In the genomic region with DNA sequence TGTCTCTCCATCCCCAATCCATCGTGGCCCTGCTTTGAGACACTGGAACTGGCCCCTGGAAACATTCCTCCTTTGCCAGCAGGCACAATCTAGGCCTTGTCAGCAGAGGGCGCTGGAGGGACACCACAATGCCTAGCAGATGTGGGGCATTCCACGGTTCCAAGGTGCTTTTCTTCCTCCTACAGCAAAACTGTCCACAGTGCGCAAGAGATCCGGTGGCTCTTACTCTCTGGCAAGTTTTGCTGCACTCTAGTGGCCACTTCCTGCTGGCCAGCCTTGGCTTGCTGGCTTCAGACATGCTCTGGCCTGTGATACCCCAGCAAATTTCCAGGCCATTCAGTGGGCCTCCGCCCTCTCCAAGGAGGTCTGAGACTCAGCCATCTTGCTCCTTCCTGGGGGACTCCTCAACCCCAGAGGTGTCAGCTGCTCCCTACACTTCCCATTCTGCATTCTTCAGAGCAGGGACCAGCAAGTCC, we compare ENCODE assay signal across 1 cellular context.
TF ChIP-seq lines count a peak whose summit lies in the region.

No MANE protein-coding gene starts in this region.

TF ChIP-seq in HepG2, 621 proteins besides CTCF, POLR2A, EP300 and RAD21 (continued from another document and continues in another):
- TF ChIP-seq, protein P1, sequence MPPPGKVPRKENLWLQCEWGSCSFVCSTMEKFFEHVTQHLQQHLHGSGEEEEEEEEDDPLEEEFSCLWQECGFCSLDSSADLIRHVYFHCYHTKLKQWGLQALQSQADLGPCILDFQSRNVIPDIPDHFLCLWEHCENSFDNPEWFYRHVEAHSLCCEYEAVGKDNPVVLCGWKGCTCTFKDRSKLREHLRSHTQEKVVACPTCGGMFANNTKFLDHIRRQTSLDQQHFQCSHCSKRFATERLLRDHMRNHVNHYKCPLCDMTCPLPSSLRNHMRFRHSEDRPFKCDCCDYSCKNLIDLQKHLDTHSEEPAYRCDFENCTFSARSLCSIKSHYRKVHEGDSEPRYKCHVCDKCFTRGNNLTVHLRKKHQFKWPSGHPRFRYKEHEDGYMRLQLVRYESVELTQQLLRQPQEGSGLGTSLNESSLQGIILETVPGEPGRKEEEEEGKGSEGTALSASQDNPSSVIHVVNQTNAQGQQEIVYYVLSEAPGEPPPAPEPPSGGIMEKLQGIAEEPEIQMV (CRISPR knock-in tag; IDR thresholded peaks at IDR 0.05; ENCODE audit: low read depth), result no peak
- peak; percentile 66 for TF ChIP-seq ZMYM4 (CRISPR knock-in tag; IDR thresholded peaks at IDR 0.05)
- no peak for TF ChIP-seq ZFP37 (CRISPR knock-in tag; IDR thresholded peaks at IDR 0.05; ENCODE audit: borderline replicate concordance)
- no peak for TF ChIP-seq ZNF224 (CRISPR knock-in tag; IDR thresholded peaks at IDR 0.05)
- TF ChIP-seq, protein P2, sequence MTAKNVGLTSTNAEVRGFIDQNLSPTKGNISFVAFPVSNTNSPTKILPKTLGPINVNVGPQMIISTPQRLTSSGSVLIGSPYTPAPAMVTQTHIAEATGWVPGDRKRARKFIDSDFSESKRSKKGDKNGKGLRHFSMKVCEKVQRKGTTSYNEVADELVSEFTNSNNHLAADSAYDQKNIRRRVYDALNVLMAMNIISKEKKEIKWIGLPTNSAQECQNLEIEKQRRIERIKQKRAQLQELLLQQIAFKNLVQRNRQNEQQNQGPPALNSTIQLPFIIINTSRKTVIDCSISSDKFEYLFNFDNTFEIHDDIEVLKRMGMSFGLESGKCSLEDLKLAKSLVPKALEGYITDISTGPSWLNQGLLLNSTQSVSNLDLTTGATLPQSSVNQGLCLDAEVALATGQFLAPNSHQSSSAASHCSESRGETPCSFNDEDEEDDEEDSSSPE (CRISPR knock-in tag; IDR thresholded peaks at IDR 0.05), result no peak
- no peak for TF ChIP-seq RFX3 (CRISPR knock-in tag; IDR thresholded peaks at IDR 0.05)
- no peak for TF ChIP-seq ZBTB8A (CRISPR knock-in tag; IDR thresholded peaks at IDR 0.05; ENCODE audit: borderline replicate concordance, low read depth)
- TF ChIP-seq, protein P3, sequence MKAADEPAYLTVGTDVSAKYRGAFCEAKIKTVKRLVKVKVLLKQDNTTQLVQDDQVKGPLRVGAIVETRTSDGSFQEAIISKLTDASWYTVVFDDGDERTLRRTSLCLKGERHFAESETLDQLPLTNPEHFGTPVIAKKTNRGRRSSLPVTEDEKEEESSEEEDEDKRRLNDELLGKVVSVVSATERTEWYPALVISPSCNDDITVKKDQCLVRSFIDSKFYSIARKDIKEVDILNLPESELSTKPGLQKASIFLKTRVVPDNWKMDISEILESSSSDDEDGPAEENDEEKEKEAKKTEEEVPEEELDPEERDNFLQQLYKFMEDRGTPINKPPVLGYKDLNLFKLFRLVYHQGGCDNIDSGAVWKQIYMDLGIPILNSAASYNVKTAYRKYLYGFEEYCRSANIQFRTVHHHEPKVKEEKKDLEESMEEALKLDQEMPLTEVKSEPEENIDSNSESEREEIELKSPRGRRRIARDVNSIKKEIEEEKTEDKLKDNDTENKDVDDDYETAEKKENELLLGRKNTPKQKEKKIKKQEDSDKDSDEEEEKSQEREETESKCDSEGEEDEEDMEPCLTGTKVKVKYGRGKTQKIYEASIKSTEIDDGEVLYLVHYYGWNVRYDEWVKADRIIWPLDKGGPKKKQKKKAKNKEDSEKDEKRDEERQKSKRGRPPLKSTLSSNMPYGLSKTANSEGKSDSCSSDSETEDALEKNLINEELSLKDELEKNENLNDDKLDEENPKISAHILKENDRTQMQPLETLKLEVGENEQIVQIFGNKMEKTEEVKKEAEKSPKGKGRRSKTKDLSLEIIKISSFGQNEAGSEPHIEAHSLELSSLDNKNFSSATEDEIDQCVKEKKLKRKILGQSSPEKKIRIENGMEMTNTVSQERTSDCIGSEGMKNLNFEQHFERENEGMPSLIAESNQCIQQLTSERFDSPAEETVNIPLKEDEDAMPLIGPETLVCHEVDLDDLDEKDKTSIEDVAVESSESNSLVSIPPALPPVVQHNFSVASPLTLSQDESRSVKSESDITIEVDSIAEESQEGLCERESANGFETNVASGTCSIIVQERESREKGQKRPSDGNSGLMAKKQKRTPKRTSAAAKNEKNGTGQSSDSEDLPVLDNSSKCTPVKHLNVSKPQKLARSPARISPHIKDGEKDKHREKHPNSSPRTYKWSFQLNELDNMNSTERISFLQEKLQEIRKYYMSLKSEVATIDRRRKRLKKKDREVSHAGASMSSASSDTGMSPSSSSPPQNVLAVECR (CRISPR knock-in tag; IDR thresholded peaks at IDR 0.05; ENCODE audit: borderline replicate concordance), result peak; percentile 20; the same call in 1 of the 2 replicates
- TF ChIP-seq, protein P4, sequence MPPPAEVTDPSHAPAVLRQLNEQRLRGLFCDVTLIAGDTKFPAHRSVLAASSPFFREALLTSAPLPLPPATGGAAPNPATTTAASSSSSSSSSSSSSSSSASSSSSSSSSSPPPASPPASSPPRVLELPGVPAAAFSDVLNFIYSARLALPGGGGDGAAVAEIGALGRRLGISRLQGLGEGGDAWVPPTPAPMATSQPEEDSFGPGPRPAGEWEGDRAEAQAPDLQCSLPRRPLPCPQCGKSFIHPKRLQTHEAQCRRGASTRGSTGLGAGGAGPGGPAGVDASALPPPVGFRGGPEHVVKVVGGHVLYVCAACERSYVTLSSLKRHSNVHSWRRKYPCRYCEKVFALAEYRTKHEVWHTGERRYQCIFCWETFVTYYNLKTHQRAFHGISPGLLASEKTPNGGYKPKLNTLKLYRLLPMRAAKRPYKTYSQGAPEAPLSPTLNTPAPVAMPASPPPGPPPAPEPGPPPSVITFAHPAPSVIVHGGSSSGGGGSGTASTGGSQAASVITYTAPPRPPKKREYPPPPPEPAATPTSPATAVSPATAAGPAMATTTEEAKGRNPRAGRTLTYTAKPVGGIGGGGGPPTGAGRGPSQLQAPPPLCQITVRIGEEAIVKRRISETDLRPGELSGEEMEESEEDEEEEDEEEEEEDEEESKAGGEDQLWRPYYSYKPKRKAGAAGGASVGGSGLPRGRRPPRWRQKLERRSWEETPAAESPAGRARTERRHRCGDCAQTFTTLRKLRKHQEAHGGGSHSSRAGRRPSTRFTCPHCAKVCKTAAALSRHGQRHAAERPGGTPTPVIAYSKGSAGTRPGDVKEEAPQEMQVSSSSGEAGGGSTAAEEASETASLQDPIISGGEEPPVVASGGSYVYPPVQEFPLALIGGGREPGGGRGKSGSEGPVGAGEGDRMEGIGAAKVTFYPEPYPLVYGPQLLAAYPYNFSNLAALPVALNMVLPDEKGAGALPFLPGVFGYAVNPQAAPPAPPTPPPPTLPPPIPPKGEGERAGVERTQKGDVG (CRISPR knock-in tag; IDR thresholded peaks at IDR 0.05; ENCODE audit: borderline replicate concordance), result no peak
- 0 out of 2 replicates have a peak, but pooled peaks have one; percentile 48 for TF ChIP-seq ZNF766 (CRISPR knock-in tag; IDR thresholded peaks at IDR 0.05; ENCODE audit: borderline replicate concordance)
- no peak for TF ChIP-seq NCOR1 (IDR thresholded peaks at IDR 0.05; ENCODE audit: borderline replicate concordance, low read length)
- TF ChIP-seq BCL6 (CRISPR knock-in tag; IDR thresholded peaks at IDR 0.05), result 0 out of 2 replicates have a peak, but pooled peaks have one; percentile 24
- no peak for TF ChIP-seq ZNF670 (CRISPR knock-in tag; IDR thresholded peaks at IDR 0.05; ENCODE audit: borderline replicate concordance)
- TF ChIP-seq, protein P5, sequence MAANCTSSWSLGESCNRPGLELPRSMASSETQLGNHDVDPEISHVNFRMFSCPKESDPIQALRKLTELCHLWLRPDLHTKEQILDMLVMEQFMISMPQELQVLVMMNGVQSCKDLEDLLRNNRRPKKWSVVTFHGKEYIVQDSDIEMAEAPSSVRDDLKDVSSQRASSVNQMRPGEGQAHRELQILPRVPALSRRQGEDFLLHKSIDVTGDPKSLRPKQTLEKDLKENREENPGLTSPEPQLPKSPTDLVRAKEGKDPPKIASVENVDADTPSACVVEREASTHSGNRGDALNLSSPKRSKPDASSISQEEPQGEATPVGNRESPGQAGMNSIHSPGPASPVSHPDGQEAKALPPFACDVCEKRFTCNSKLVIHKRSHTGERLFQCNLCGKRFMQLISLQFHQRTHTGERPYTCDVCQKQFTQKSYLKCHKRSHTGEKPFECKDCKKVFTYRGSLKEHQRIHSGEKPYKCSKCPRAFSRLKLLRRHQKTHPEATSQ (CRISPR knock-in tag; IDR thresholded peaks at IDR 0.05; ENCODE audit: borderline replicate concordance), result no peak
- TF ChIP-seq, protein P6, sequence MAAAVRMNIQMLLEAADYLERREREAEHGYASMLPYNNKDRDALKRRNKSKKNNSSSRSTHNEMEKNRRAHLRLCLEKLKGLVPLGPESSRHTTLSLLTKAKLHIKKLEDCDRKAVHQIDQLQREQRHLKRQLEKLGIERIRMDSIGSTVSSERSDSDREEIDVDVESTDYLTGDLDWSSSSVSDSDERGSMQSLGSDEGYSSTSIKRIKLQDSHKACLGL (CRISPR knock-in tag; IDR thresholded peaks at IDR 0.05), result no peak
- TF ChIP-seq KLF12 (CRISPR knock-in tag; IDR thresholded peaks at IDR 0.05; ENCODE audit: borderline replicate concordance), result no peak
- TF ChIP-seq EZH2 (conservative IDR thresholded peaks at IDR 0.05; ENCODE audit: low read depth, low read length), result no peak
- no peak for TF ChIP-seq ZMYM3 (CRISPR knock-in tag; IDR thresholded peaks at IDR 0.05)
- no peak for TF ChIP-seq ZIK1 (CRISPR knock-in tag; IDR thresholded peaks at IDR 0.05; ENCODE audit: borderline replicate concordance, low read depth)
- no peak for TF ChIP-seq CHD2 (IDR thresholded peaks at IDR 0.05; ENCODE audit: low read depth, low read length)
- TF ChIP-seq IKZF4 (CRISPR knock-in tag; IDR thresholded peaks at IDR 0.05; ENCODE audit: borderline replicate concordance, low read depth, not compliant biosample characterization), result no peak
- no peak for TF ChIP-seq ZNF703 (CRISPR knock-in tag; IDR thresholded peaks at IDR 0.05; ENCODE audit: borderline replicate concordance)
- no peak for TF ChIP-seq SP4 (CRISPR knock-in tag; IDR thresholded peaks at IDR 0.05)
- no peak for TF ChIP-seq ZNF20 (CRISPR knock-in tag; IDR thresholded peaks at IDR 0.05)
- TF ChIP-seq CC2D1A (CRISPR knock-in tag; IDR thresholded peaks at IDR 0.05), result no peak
- 0 out of 2 replicates have a peak, but pooled peaks have one; percentile 53 for TF ChIP-seq ZBTB20 (CRISPR knock-in tag; IDR thresholded peaks at IDR 0.05; ENCODE audit: borderline replicate concordance, low read depth)
- TF ChIP-seq, protein P7, sequence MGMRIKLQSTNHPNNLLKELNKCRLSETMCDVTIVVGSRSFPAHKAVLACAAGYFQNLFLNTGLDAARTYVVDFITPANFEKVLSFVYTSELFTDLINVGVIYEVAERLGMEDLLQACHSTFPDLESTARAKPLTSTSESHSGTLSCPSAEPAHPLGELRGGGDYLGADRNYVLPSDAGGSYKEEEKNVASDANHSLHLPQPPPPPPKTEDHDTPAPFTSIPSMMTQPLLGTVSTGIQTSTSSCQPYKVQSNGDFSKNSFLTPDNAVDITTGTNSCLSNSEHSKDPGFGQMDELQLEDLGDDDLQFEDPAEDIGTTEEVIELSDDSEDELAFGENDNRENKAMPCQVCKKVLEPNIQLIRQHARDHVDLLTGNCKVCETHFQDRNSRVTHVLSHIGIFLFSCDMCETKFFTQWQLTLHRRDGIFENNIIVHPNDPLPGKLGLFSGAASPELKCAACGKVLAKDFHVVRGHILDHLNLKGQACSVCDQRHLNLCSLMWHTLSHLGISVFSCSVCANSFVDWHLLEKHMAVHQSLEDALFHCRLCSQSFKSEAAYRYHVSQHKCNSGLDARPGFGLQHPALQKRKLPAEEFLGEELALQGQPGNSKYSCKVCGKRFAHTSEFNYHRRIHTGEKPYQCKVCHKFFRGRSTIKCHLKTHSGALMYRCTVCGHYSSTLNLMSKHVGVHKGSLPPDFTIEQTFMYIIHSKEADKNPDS (CRISPR knock-in tag; IDR thresholded peaks at IDR 0.05), result no peak
- TF ChIP-seq, protein P8, sequence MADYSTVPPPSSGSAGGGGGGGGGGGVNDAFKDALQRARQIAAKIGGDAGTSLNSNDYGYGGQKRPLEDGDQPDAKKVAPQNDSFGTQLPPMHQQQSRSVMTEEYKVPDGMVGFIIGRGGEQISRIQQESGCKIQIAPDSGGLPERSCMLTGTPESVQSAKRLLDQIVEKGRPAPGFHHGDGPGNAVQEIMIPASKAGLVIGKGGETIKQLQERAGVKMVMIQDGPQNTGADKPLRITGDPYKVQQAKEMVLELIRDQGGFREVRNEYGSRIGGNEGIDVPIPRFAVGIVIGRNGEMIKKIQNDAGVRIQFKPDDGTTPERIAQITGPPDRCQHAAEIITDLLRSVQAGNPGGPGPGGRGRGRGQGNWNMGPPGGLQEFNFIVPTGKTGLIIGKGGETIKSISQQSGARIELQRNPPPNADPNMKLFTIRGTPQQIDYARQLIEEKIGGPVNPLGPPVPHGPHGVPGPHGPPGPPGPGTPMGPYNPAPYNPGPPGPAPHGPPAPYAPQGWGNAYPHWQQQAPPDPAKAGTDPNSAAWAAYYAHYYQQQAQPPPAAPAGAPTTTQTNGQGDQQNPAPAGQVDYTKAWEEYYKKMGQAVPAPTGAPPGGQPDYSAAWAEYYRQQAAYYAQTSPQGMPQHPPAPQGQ (CRISPR knock-in tag; IDR thresholded peaks at IDR 0.05; ENCODE audit: borderline replicate concordance), result no peak
- TF ChIP-seq HDAC2 (CRISPR knock-in tag; IDR thresholded peaks at IDR 0.05), result peak; percentile 58; the same call in 1 of the 2 replicates
- TF ChIP-seq ZNF317 (CRISPR knock-in tag; IDR thresholded peaks at IDR 0.05), result no peak
- TF ChIP-seq, protein P9, sequence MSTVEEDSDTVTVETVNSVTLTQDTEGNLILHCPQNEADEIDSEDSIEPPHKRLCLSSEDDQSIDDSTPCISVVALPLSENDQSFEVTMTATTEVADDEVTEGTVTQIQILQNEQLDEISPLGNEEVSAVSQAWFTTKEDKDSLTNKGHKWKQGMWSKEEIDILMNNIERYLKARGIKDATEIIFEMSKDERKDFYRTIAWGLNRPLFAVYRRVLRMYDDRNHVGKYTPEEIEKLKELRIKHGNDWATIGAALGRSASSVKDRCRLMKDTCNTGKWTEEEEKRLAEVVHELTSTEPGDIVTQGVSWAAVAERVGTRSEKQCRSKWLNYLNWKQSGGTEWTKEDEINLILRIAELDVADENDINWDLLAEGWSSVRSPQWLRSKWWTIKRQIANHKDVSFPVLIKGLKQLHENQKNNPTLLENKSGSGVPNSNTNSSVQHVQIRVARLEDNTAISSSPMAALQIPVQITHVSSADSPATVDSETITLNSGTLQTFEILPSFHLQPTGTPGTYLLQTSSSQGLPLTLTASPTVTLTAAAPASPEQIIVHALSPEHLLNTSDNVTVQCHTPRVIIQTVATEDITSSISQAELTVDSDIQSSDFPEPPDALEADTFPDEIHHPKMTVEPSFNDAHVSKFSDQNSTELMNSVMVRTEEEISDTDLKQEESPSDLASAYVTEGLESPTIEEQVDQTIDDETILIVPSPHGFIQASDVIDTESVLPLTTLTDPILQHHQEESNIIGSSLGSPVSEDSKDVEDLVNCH (CRISPR knock-in tag; IDR thresholded peaks at IDR 0.05), result no peak
- peak; percentile 56; the same call in 1 of the 2 replicates for TF ChIP-seq ZNF605 (CRISPR knock-in tag; IDR thresholded peaks at IDR 0.05)
- TF ChIP-seq, protein P10, sequence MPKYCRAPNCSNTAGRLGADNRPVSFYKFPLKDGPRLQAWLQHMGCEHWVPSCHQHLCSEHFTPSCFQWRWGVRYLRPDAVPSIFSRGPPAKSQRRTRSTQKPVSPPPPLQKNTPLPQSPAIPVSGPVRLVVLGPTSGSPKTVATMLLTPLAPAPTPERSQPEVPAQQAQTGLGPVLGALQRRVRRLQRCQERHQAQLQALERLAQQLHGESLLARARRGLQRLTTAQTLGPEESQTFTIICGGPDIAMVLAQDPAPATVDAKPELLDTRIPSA (CRISPR knock-in tag; IDR thresholded peaks at IDR 0.05; ENCODE audit: borderline replicate concordance), result no peak
- TF ChIP-seq MAFK (conservative IDR thresholded peaks at IDR 0.05 in 1 of 2, IDR thresholded peaks at IDR 0.05 in 1 of 2; ENCODE audit: low read length in 2 of 2), result peak; percentile 11 to 30; a peak in 1 of 4 replicates
- TF ChIP-seq RCOR2 (CRISPR knock-in tag; IDR thresholded peaks at IDR 0.05), result peak; percentile 60; the same call in 1 of the 2 replicates
- TF ChIP-seq CREM (IDR thresholded peaks at IDR 0.05), result no peak
- no peak for TF ChIP-seq CREM (CRISPR knock-in tag; IDR thresholded peaks at IDR 0.05)
- TF ChIP-seq HMGA1 (CRISPR knock-in tag; conservative IDR thresholded peaks at IDR 0.05), result no peak
- TF ChIP-seq POLR2AphosphoS5 (IDR thresholded peaks at IDR 0.05; ENCODE audit: low read depth, low read length), result no peak
